14 cellular contexts compared by ENCODE assay signal in the genomic region with DNA sequence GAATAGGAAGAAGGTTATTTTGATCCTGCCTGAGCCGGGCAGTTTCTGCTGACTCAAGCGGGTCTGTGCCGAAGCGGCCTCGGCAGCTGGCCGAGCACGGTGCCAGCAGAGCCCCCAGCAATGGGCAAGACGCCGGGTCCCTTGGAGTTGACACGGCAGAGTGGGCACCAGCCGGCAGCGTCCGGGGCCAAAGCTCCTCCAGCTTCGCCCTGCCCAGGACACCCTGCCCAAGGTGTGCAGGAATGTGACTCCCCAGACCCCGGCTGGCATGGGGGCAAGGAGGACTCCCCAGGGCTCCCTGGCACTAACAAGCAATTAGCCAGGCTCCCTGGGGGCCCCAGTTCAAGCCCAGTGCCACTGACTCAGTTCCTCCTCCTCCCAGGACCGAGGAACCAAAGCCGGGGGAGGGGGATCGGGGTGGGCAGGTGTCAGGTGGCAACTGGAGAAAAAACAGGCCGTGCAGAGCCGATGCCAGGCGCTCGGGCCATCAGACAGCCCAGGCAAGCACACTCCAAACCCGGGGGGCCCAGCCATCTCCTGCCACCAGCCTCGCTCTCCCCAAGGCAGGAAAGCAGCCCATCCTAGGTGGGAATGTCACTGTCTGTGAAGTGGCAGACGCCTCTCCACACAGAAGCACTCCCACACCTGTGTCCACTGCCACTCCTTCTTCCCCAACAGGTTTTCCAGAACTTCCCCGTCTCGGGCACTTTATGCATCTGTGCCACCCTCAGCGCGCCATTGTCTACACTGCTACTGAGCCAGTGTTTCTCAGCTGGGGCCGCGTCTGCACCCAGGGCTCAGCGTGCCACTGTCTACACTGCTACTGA. TPM values are rescaled to one million over a fixed set of nuclear protein-coding genes. Genes with fewer than 3 reads are reported as not detected.
DNase-seq lines count a peak whose midpoint lies in the region; ATAC-seq, FAIRE-seq and TF ChIP-seq lines count a peak whose summit lies in the region.
"Had no signal": no experiment of that assay in that cellular context is flagged by ENCODE, and none has a peak within 500 bp of the region (broad histone marks: within the 10 kb centered on the region; RNA-seq: fewer than 3 reads in every experiment).

No MANE protein-coding gene starts in this region.

- peaks cover 19% of the 10 kb centered on the region for H3K27me3 Mint-ChIP-seq in activated naive CD4-positive, alpha-beta T cell treated with anti-CD3 and anti-CD28 coated beads, Interleukin-2, amount 10 ng/mL, durations not matched to agents 7 days and 5 days
- no peaks in the 10 kb centered on the region for H3K27me3 Mint-ChIP-seq in astrocyte (ENCODE audit: low read depth, unreplicated experiment)

- H3K9me3 Mint-ChIP-seq in activated naive CD4-positive, alpha-beta T cell treated with anti-CD3 and anti-CD28 coated beads, Interleukin-2, amount 10 ng/mL, durations not matched to agents 7 days and 5 days: peaks cover 6% of the 10 kb centered on the region
- no peaks in the 10 kb centered on the region for H3K9me3 Mint-ChIP-seq in astrocyte (ENCODE audit: unreplicated experiment)
- H3K9me3 Mint-ChIP-seq: neural crest cell had no signal

- no peak overlapping the region for H2AFZ ChIP-seq in astrocyte (ENCODE audit: low read depth, low read length)

- no peak overlapping the region for H3K4me3 Mint-ChIP-seq in activated naive CD4-positive, alpha-beta T cell treated with anti-CD3 and anti-CD28 coated beads, Interleukin-2, amount 10 ng/mL, durations not matched to agents 7 days and 5 days
- no peak overlapping the region for H3K4me3 Mint-ChIP-seq in astrocyte (ENCODE audit: unreplicated experiment)
- H3K4me3 Mint-ChIP-seq: neural crest cell had no signal

- intact Hi-C loops in mucosa of descending colon (cut with DNase I, micrococcal nuclease) (no loop called here), upper lobe of right lung (cut with DNase I) (no loop called here)

- H3K79me2 ChIP-seq in astrocyte (ENCODE audit: insufficient read depth, low read length): peaks cover 97% of the 10 kb centered on the region

- H3K4me3 ChIP-seq in astrocyte (ENCODE audit: insufficient read depth, low read depth, low read length) (no peak overlapping the region), mucosa of descending colon (no peak overlapping the region), upper lobe of right lung (no peak overlapping the region)
- H3K4me3 ChIP-seq: HAP-1 had no signal

- H3K36me3 ChIP-seq in astrocyte (ENCODE audit: insufficient read depth, low read length) (no peaks in the 10 kb centered on the region), mucosa of descending colon (ENCODE audit: low read depth) (no peaks in the 10 kb centered on the region), upper lobe of right lung (peaks cover 9% of the 10 kb centered on the region)
- H3K36me3 ChIP-seq: HAP-1 had no signal

- no peak overlapping the region for H3K27ac Mint-ChIP-seq in activated naive CD4-positive, alpha-beta T cell treated with anti-CD3 and anti-CD28 coated beads, Interleukin-2, amount 10 ng/mL, durations not matched to agents 7 days and 5 days
- peak overlapping the region; percentile 75 for H3K27ac Mint-ChIP-seq in astrocyte (ENCODE audit: unreplicated experiment)

- H3K9ac ChIP-seq in astrocyte (ENCODE audit: low read length): peak overlapping the region; percentile 5

- peak; percentile 11 for DNase-seq in activated naive CD4-positive, alpha-beta T cell treated with anti-CD3 and anti-CD28 coated beads, Interleukin-2, amount 10 ng/mL, durations not matched to agents 7 days and 5 days
- no peak for DNase-seq in activated naive CD4-positive, alpha-beta T cell treated with anti-CD3 and anti-CD28 coated beads, Interleukin-2, amount 50 U/mL, for 16 hours
- DNase-seq in astrocyte (ENCODE audit: low read depth): no peak
- DNase-seq in mucosa of descending colon: peak in 2 of 3 donors; percentile 2 to 40
- DNase-seq in upper lobe of right lung: peak; percentile 58
- DNase-seq in NCI-H2227 (lab: John Stamatoyannopoulos, UW; ENCODE audit: unreplicated experiment): no peak
- DNase-seq in NAMALWA (ENCODE audit: low spot score): no peak
- no peak for DNase-seq in DMS153 treated with DMSO at 0.1 percent for 48 hours (lab: John Stamatoyannopoulos, UW; ENCODE audit: unreplicated experiment)
- DNase-seq: GF-D8; NCI-H2029 treated with DMSO at 0.1 percent for 48 hours; OCI-M1; stimulated activated CD4-positive, alpha-beta T cell treated with anti-CD3 and anti-CD28 coated beads, Interleukin-4, amount 100 ng/mL, for 1 hour had no signal

- H3K36me3 Mint-ChIP-seq in activated naive CD4-positive, alpha-beta T cell treated with anti-CD3 and anti-CD28 coated beads, Interleukin-2, amount 10 ng/mL, durations not matched to agents 7 days and 5 days: peaks cover 3% of the 10 kb centered on the region
- peaks cover 13% of the 10 kb centered on the region for H3K36me3 Mint-ChIP-seq in astrocyte (ENCODE audit: low read depth, unreplicated experiment)

- peaks cover 25% of the 10 kb centered on the region for H3K4me1 Mint-ChIP-seq in activated naive CD4-positive, alpha-beta T cell treated with anti-CD3 and anti-CD28 coated beads, Interleukin-2, amount 10 ng/mL, durations not matched to agents 7 days and 5 days
- peaks cover 5% of the 10 kb centered on the region for H3K4me1 Mint-ChIP-seq in astrocyte (ENCODE audit: low read depth, unreplicated experiment)

- H3K27ac ChIP-seq in astrocyte (ENCODE audit: low read depth, low read length): no peak overlapping the region
- H3K27ac ChIP-seq in upper lobe of right lung: no peak overlapping the region

- TF ChIP-seq CTCF in astrocyte (IDR thresholded peaks at IDR 0.05; ENCODE audit: insufficient read depth, low read depth, low read length): no peak
- no peak for TF ChIP-seq CTCF in mucosa of descending colon (IDR thresholded peaks at IDR 0.05)
- TF ChIP-seq CTCF in upper lobe of right lung (IDR thresholded peaks at IDR 0.05): no peak

- CTCF ChIA-PET in activated naive CD4-positive, alpha-beta T cell treated with anti-CD3 and anti-CD28 coated beads, Interleukin-2, amount 10 ng/mL, durations not matched to agents 7 days and 5 days (lab: Charles Lee): no interaction called here

- peaks cover 3% of the 10 kb centered on the region for H3K4me1 ChIP-seq in astrocyte (ENCODE audit: insufficient read depth, low read length)
- no peaks in the 10 kb centered on the region for H3K4me1 ChIP-seq in mucosa of descending colon (ENCODE audit: low read depth)
- H3K4me1 ChIP-seq in upper lobe of right lung: no peaks in the 10 kb centered on the region
- H3K4me1 ChIP-seq: HAP-1 had no signal

- FAIRE-seq in astrocyte (lab: Jason Lieb, UNC): no peak

- peaks cover 98% of the 10 kb centered on the region for H4K20me1 ChIP-seq in astrocyte (ENCODE audit: insufficient read depth, low read length)

- ATAC-seq in mucosa of descending colon: no peak
- no peak for ATAC-seq in upper lobe of right lung

- no peaks in the 10 kb centered on the region for H3K9me3 ChIP-seq in astrocyte (ENCODE audit: insufficient read depth, low read depth, low read length)
- H3K9me3 ChIP-seq in mucosa of descending colon: no peaks in the 10 kb centered on the region
- H3K9me3 ChIP-seq in upper lobe of right lung: no peaks in the 10 kb centered on the region
- H3K9me3 ChIP-seq: HAP-1 had no signal

- H3K27me3 ChIP-seq in astrocyte (ENCODE audit: insufficient read depth, low read length): no peaks in the 10 kb centered on the region
- no peaks in the 10 kb centered on the region for H3K27me3 ChIP-seq in upper lobe of right lung

- H3K4me2 ChIP-seq in astrocyte (ENCODE audit: low read length): no peak overlapping the region

RNA-seq across cellular contexts. Expression of gene ZBP1, which starts 41.2 kb away (rescaled TPM):
- not detected in 2 replicates for total RNA-seq in astrocyte
- 10 to 100 TPM in 1 of 3 donors, 1 to 10 TPM in 2; 1.8 to 12.8 (median 3.6) TPM for total RNA-seq in mucosa of descending colon
- total RNA-seq in upper lobe of right lung: 2.7 TPM
- total RNA-seq: neural crest cell had no signal

RNA-seq across cellular contexts. Expression of gene PMEPA1, which starts 48.4 kb away (rescaled TPM):
- total RNA-seq in astrocyte (49.4 and 65.1 TPM in 2 replicates), mucosa of descending colon (10 to 100 TPM; 18.5 to 35.5 (median 23.5) TPM), upper lobe of right lung (49.1 TPM)

Comparison
In these comparisons a context has a peak if more than half of its experiments do, and no peak if none do; other contexts are left out.
1. DNase-seq: peak in activated naive CD4-positive, alpha-beta T cell treated with anti-CD3 and anti-CD28 coated beads, Interleukin-2, amount 10 ng/mL, durations not matched to agents 7 days and 5 days (single experiment), mucosa of descending colon (2 of 3) and upper lobe of right lung (single experiment); none in activated naive CD4-positive, alpha-beta T cell treated with anti-CD3 and anti-CD28 coated beads, Interleukin-2, amount 50 U/mL, for 16 hours (single experiment), astrocyte (single experiment), NCI-H2227 (single experiment), NAMALWA (single experiment) and DMS153 treated with DMSO at 0.1 percent for 48 hours (single experiment).